Comparison of ENCODE assay signal across 18 cellular contexts in genomic region chr10:110850099-110850498, GRCh38. TPM values are rescaled to one million over a fixed set of nuclear protein-coding genes. Genes with fewer than 3 reads are reported as not detected.
DNase-seq lines count a peak whose midpoint lies in the region; ATAC-seq and TF ChIP-seq lines count a peak whose summit lies in the region.
"Had no signal": no experiment of that assay in that cellular context is flagged by ENCODE, and none has a peak within 500 bp of the region (broad histone marks: within the 10 kb centered on the region; RNA-seq: fewer than 3 reads in every experiment).

No MANE protein-coding gene starts in this region.

- no peak overlapping the region for H2BK15ac ChIP-seq in mesenchymal stem cell (ENCODE audit: low read depth, poor library complexity, severe bottlenecking)

- H3K4me3 Mint-ChIP-seq in CD4-positive, alpha-beta memory T cell, result peak overlapping the region in 7 of 8 donors; percentile 8 to 77 (median 40)
- no peak overlapping the region for H3K4me3 Mint-ChIP-seq in activated naive CD8-positive, alpha-beta T cell treated with anti-CD3 and anti-CD28 coated beads for 36 hours
- peak overlapping the region; percentile 70 for H3K4me3 Mint-ChIP-seq in natural killer cell treated with Interleukin-12 subunit alpha and Interleukin-12 subunit beta and Interleukin-15 and Interleukin-18, amount 100 ng/mL, for 72 hours
- H3K4me3 Mint-ChIP-seq: GM23338 had no signal

- ATAC-seq in natural killer cell treated with Interleukin-12 subunit alpha and Interleukin-12 subunit beta and Interleukin-15 and Interleukin-18, amount 100 ng/mL, for 72 hours, result peak; percentile 90 to 93
- ATAC-seq: GM23338 had no signal

- peak overlapping the region in 4 of 7 donors; percentile 60 to 91 (median 82) for H3K27ac Mint-ChIP-seq in CD4-positive, alpha-beta memory T cell
- peak overlapping the region; percentile 16 for H3K27ac Mint-ChIP-seq in activated naive CD8-positive, alpha-beta T cell treated with anti-CD3 and anti-CD28 coated beads for 36 hours
- H3K27ac Mint-ChIP-seq in natural killer cell treated with Interleukin-12 subunit alpha and Interleukin-12 subunit beta and Interleukin-15 and Interleukin-18, amount 100 ng/mL, for 72 hours, result peak overlapping the region; percentile 47 to 83
- H3K27ac Mint-ChIP-seq: GM23338 had no signal

- no peak overlapping the region for H2AK5ac ChIP-seq in mesenchymal stem cell (ENCODE audit: low read length, severe bottlenecking)

- peaks cover 53 to 90% (median 73%) of the 10 kb centered on the region in 4 donors for H3K4me1 Mint-ChIP-seq in CD4-positive, alpha-beta memory T cell
- H3K4me1 Mint-ChIP-seq in activated naive CD8-positive, alpha-beta T cell treated with anti-CD3 and anti-CD28 coated beads for 36 hours, result peaks cover 60% of the 10 kb centered on the region
- H3K4me1 Mint-ChIP-seq in natural killer cell treated with Interleukin-12 subunit alpha and Interleukin-12 subunit beta and Interleukin-15 and Interleukin-18, amount 100 ng/mL, for 72 hours (ENCODE audit: low read depth in 2 of 2), result peaks cover 44 to 71% of the 10 kb centered on the region in 2 donors
- H3K4me1 Mint-ChIP-seq: GM23338 had no signal

- H2BK12ac ChIP-seq in mesenchymal stem cell (ENCODE audit: low read length in 2 of 2), result no peak overlapping the region

- POLR2A ChIA-PET in CD4-positive, alpha-beta memory T cell (lab: Charles Lee; ENCODE audit: partially characterized antibody), result interaction anchor here (0.8 to 5.9 kb wide), 8 partner anchors 9 to 47 kb away, joined by 3 to 89 read pairs (median 5); partner anchors contain the start of gene PDCD4

- H2BK120ac ChIP-seq in mesenchymal stem cell (ENCODE audit: low read depth, low read length), result no peak overlapping the region

- H4K91ac ChIP-seq in mesenchymal stem cell (ENCODE audit: low read length), result no peak overlapping the region

- H3K14ac ChIP-seq in mesenchymal stem cell (ENCODE audit: low read length in 2 of 2), result no peak overlapping the region

- 100% methylated on average over 3 of the region's 3 CpGs for WGBS in mesenchymal stem cell

- no peaks in the 10 kb centered on the region for H3K9me3 Mint-ChIP-seq in CD4-positive, alpha-beta memory T cell
- H3K9me3 Mint-ChIP-seq in activated naive CD8-positive, alpha-beta T cell treated with anti-CD3 and anti-CD28 coated beads for 36 hours, result peaks cover 7% of the 10 kb centered on the region
- no peaks in the 10 kb centered on the region for H3K9me3 Mint-ChIP-seq in natural killer cell treated with Interleukin-12 subunit alpha and Interleukin-12 subunit beta and Interleukin-15 and Interleukin-18, amount 100 ng/mL, for 72 hours
- H3K9me3 Mint-ChIP-seq: GM23338 had no signal

- no peaks in the 10 kb centered on the region for H3K27me3 Mint-ChIP-seq in CD4-positive, alpha-beta memory T cell
- H3K27me3 Mint-ChIP-seq in activated naive CD8-positive, alpha-beta T cell treated with anti-CD3 and anti-CD28 coated beads for 36 hours, result no peaks in the 10 kb centered on the region
- peaks cover 0 to 16% of the 10 kb centered on the region in 2 donors for H3K27me3 Mint-ChIP-seq in natural killer cell treated with Interleukin-12 subunit alpha and Interleukin-12 subunit beta and Interleukin-15 and Interleukin-18, amount 100 ng/mL, for 72 hours

- no peaks in the 10 kb centered on the region for H3K9me3 ChIP-seq in CD4-positive, alpha-beta memory T cell (ENCODE audit: control insufficient read depth in 1 of 2, low read length in 2 of 2)
- no peaks in the 10 kb centered on the region for H3K9me3 ChIP-seq in mesenchymal stem cell (ENCODE audit: control insufficient read depth, low read length)
- H3K9me3 ChIP-seq: MG63 had no signal

- intact Hi-C loops in CD4-positive, alpha-beta memory T cell (cut with micrococcal nuclease), result loop anchor here (2.0 kb wide), 1 partner anchor 15 kb away; no protein-coding TSS in a partner anchor

- no peaks in the 10 kb centered on the region for H3K36me3 ChIP-seq in CD4-positive, alpha-beta memory T cell (ENCODE audit: insufficient read depth, low read length)
- H3K36me3 ChIP-seq in mesenchymal stem cell (ENCODE audit: control insufficient read depth in 1 of 2, insufficient read depth in 2 of 2, low read depth in 1 of 2, low read length in 2 of 2), result no peaks in the 10 kb centered on the region
- H3K36me3 ChIP-seq: MG63 had no signal

- no peak for DNase-seq in CD4-positive, alpha-beta memory T cell
- DNase-seq in GM12865 (ENCODE audit: low read depth) (peak; percentile 13), DMS153 (lab: John Stamatoyannopoulos, UW) (no peak), kidney glomerular epithelial cell (lab: John Stamatoyannopoulos, UW) (no peak), GF-D8 (lab: John Stamatoyannopoulos, UW) (no peak), mesenchymal stem cell (no peak)
- DNase-seq in activated naive CD8-positive, alpha-beta T cell treated with anti-CD3 and anti-CD28 coated beads for 36 hours, result no peak
- no peak for DNase-seq in natural killer cell treated with Interleukin-12 subunit alpha and Interleukin-12 subunit beta and Interleukin-15 and Interleukin-18, amount 100 ng/mL, for 72 hours (ENCODE audit: low spot score)
- DNase-seq: C1 segment of cervical spinal cord, DMS79, KG1, MG63, NCI-H1092 treated with DMSO at 0.1 percent for 48 hours, NCI-H1694 treated with DMSO at 0.1 percent for 48 hours, NCI-H446 treated with DMSO at 0.1 percent for 48 hours, NCI-H774, SHP77 treated with DMSO at 0.1 percent for 48 hours had no signal

- no peak overlapping the region for H3K4me2 ChIP-seq in mesenchymal stem cell (ENCODE audit: low read length, poor library complexity, severe bottlenecking)
- H3K4me2 ChIP-seq: GM23338 had no signal

- H3K4me3 ChIP-seq in CD4-positive, alpha-beta memory T cell (ENCODE audit: low read length in 2 of 2), result no peak overlapping the region
- H3K4me3 ChIP-seq in GM12865 (ENCODE audit: low read depth, low read length), result no peak overlapping the region
- no peak overlapping the region for H3K4me3 ChIP-seq in mesenchymal stem cell (ENCODE audit: insufficient read depth in 1 of 2, low read depth in 1 of 2, low read length in 2 of 2)
- H3K4me3 ChIP-seq: GM23338, MG63 had no signal

- H2BK5ac ChIP-seq in mesenchymal stem cell (ENCODE audit: low read depth, low read length, poor library complexity, severe bottlenecking), result no peak overlapping the region

- H4K8ac ChIP-seq in mesenchymal stem cell (ENCODE audit: low read length), result no peak overlapping the region

- H3K36me3 Mint-ChIP-seq in CD4-positive, alpha-beta memory T cell, result no peaks in the 10 kb centered on the region
- H3K36me3 Mint-ChIP-seq in activated naive CD8-positive, alpha-beta T cell treated with anti-CD3 and anti-CD28 coated beads for 36 hours, result peaks cover 5% of the 10 kb centered on the region
- no peaks in the 10 kb centered on the region for H3K36me3 Mint-ChIP-seq in natural killer cell treated with Interleukin-12 subunit alpha and Interleukin-12 subunit beta and Interleukin-15 and Interleukin-18, amount 100 ng/mL, for 72 hours

- no peak overlapping the region for H3K23ac ChIP-seq in mesenchymal stem cell (ENCODE audit: low read length in 2 of 2)

- no peak for TF ChIP-seq CTCF in GM12865 (IDR thresholded peaks at IDR 0.05; ENCODE audit: insufficient read depth, low read depth, low read length, missing control alignments)

- H3K4ac ChIP-seq in mesenchymal stem cell (ENCODE audit: low read depth in 1 of 2, low read length in 2 of 2), result no peak overlapping the region

- H3K79me1 ChIP-seq in mesenchymal stem cell (replicated peaks; ENCODE audit: low read length, poor library complexity, severe bottlenecking), result no peaks in the 10 kb centered on the region

- H3K4me1 ChIP-seq in CD4-positive, alpha-beta memory T cell (ENCODE audit: insufficient read depth, low read length), result peaks cover 65% of the 10 kb centered on the region
- H3K4me1 ChIP-seq in mesenchymal stem cell (ENCODE audit: control insufficient read depth, insufficient read depth, low read depth, low read length), result peaks cover 11% of the 10 kb centered on the region

- H3K9ac ChIP-seq in mesenchymal stem cell (ENCODE audit: low read length), result no peak overlapping the region

- no peaks in the 10 kb centered on the region for H3K27me3 ChIP-seq in CD4-positive, alpha-beta memory T cell (ENCODE audit: insufficient read depth, low read length)
- peaks cover 0 to 12% of the 10 kb centered on the region in 2 experiments for H3K27me3 ChIP-seq in mesenchymal stem cell (ENCODE audit: control insufficient read depth in 1 of 2, insufficient read depth in 1 of 2, low read length in 2 of 2)
- H3K27me3 ChIP-seq: MG63 had no signal

- no peak overlapping the region for H3K27ac ChIP-seq in CD4-positive, alpha-beta memory T cell (ENCODE audit: low read depth, low read length)
- no peak overlapping the region for H3K27ac ChIP-seq in mesenchymal stem cell (ENCODE audit: low read length, poor library complexity, severe bottlenecking)

- CTCF ChIA-PET in CD4-positive, alpha-beta memory T cell (lab: Charles Lee; ENCODE audit: partially characterized antibody), result no interaction called here

- no peak overlapping the region for H2AFZ ChIP-seq in mesenchymal stem cell (ENCODE audit: low read depth, low read length)
- H2AFZ ChIP-seq: GM23338 had no signal

- H3K18ac ChIP-seq in mesenchymal stem cell (ENCODE audit: low read depth in 1 of 2, low read length in 2 of 2), result no peak overlapping the region

RNA-seq across cellular contexts. Expression of gene PDCD4, which starts 21.6 kb away (rescaled TPM):
- total RNA-seq in CD4-positive, alpha-beta memory T cell, result 100 to 1,000 TPM; 358 to 376 TPM
- polyA plus RNA-seq in CD4-positive, alpha-beta memory T cell, result 100 to 1,000 TPM; 329 to 494 TPM
- total RNA-seq in activated naive CD8-positive, alpha-beta T cell treated with anti-CD3 and anti-CD28 coated beads for 36 hours, result 100 to 1,000 TPM; 125 TPM
- total RNA-seq in natural killer cell treated with Interleukin-12 subunit alpha and Interleukin-12 subunit beta and Interleukin-15 and Interleukin-18, amount 100 ng/mL, for 72 hours, result 10 to 100 TPM; 36.7 to 48.6 TPM
- 35.1 TPM for polyA plus RNA-seq in mesenchymal stem cell (2013, experiment 1 of 2)
- 36.7 TPM for polyA plus RNA-seq in mesenchymal stem cell (2013, experiment 2 of 2)

Comparison
In these comparisons a context has a peak if more than half of its experiments do, and no peak if none do; other contexts are left out.
1. H3K27ac Mint-ChIP-seq: peak in every context shown above with its lines; median percentile 82 in CD4-positive, alpha-beta memory T cell; 65 in natural killer cell treated with Interleukin-12 subunit alpha and Interleukin-12 subunit beta and Interleukin-15 and Interleukin-18, amount 100 ng/mL, for 72 hours; 16 in activated naive CD8-positive, alpha-beta T cell treated with anti-CD3 and anti-CD28 coated beads for 36 hours.